ENCODE assay signal across 40 cellular contexts in the genomic region with DNA sequence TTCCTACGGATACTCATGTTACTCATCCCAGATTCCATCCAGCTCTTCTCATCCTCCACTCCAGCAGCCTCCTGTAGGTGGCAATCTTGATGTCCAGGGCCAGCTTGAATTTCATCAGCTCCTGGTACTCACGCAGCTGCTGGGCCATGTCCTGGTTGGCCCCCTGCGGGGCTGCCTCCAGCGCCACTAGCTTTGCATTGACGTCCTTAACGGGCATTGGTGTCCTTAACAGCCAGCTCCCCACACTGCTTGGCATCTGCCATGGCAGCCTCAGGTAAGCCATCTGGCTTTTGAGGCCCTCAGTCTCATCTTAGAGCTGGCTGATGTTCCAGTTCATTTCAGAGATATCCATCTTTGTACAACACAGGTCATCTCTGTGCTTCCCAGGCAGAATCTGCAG.
"Had no signal": no experiment of that assay in that cellular context is flagged by ENCODE, and none has a peak within 500 bp of the region (broad histone marks: within the 10 kb centered on the region; RNA-seq: fewer than 3 reads in every experiment).

No MANE protein-coding gene starts in this region.

- H3K27ac Mint-ChIP-seq: activated B cell treated with CpG ODN at 0.5 μM for 24 hours; activated CD4-positive, alpha-beta memory T cell treated with anti-CD3 and anti-CD28 coated beads, Interleukin-2, amount 10 ng/mL, durations not matched to agents 7 days and 5 days; activated CD8-positive, alpha-beta memory T cell treated with anti-CD3 and anti-CD28 coated beads, Interleukin-2, amount 10 ng/mL, durations not matched to agents 7 days and 5 days; activated naive CD4-positive, alpha-beta T cell treated with anti-CD3 and anti-CD28 coated beads, Interleukin-2, amount 50 U/mL, for 24 hours; activated naive CD8-positive, alpha-beta T cell treated with anti-CD3 and anti-CD28 coated beads, Interleukin-2, amount 10 ng/mL, durations not matched to agents 7 days and 5 days had no signal

- H3K27ac ChIP-seq: ascending aorta, cardiac muscle cell, Peyer's patch, VCaP had no signal

- DNase-seq: activated B cell treated with CpG ODN at 0.5 μM for 24 hours; activated CD4-positive, alpha-beta memory T cell treated with anti-CD3 and anti-CD28 coated beads, Interleukin-2, amount 10 ng/mL, durations not matched to agents 7 days and 5 days; activated CD4-positive, alpha-beta T cell treated with anti-CD3 and anti-CD28 coated beads for 4 hours; activated CD4-positive, CD25-positive, alpha-beta regulatory T cell treated with anti-CD3 and anti-CD28 coated beads, Interleukin-2, amount 50 U/mL, for 72 hours; activated CD8-positive, alpha-beta memory T cell treated with anti-CD3 and anti-CD28 coated beads for 24 hours; activated CD8-positive, alpha-beta memory T cell treated with anti-CD3 and anti-CD28 coated beads, Interleukin-2, amount 10 ng/mL, durations not matched to agents 7 days and 5 days; activated CD8-positive, alpha-beta memory T cell treated with anti-CD3 and anti-CD28 coated beads, Interleukin-2, amount 50 U/mL, for 48 hours; activated effector memory CD4-positive, alpha-beta T cell treated with Interleukin-2 at 50 U/mL for 16 hours; activated naive CD4-positive, alpha-beta T cell treated with Interleukin-2 at 50 U/mL for 16 hours; activated naive CD8-positive, alpha-beta T cell treated with anti-CD3 and anti-CD28 coated beads, Interleukin-2, amount 10 ng/mL, durations not matched to agents 7 days and 5 days; activated T-cell treated with anti-CD3 and anti-CD28 coated beads, Interleukin-2, amount 50 U/mL, for 48 hours; amygdala; Karpas-422; KBM-7; NCI-H1048; NCI-H1105 treated with DMSO at 0.1 percent for 48 hours; NCI-H1436; NCI-H187; NCI-H2029 treated with DMSO at 0.1 percent for 48 hours; NCI-H2107; NCI-H2171; NCI-H2227 treated with DMSO at 0.1 percent for 48 hours; NCI-H446 treated with DMSO at 0.1 percent for 48 hours; NCI-H524; NCI-H69; NCI-H82; NK-92 treated with Interleukin-12 subunit alpha and Interleukin-12 subunit beta, amount 100 ng/mL, for 24 hours; PC-3; Peyer's patch; RPMI8226; SHP77 treated with DMSO at 0.1 percent for 48 hours; SW 1271; T-helper 1 cell; T-helper 2 cell; T-helper 9 cell had no signal

- H3K4me1 Mint-ChIP-seq: activated B cell treated with CpG ODN at 0.5 μM for 24 hours; activated CD4-positive, alpha-beta memory T cell treated with anti-CD3 and anti-CD28 coated beads, Interleukin-2, amount 10 ng/mL, durations not matched to agents 7 days and 5 days; activated CD8-positive, alpha-beta memory T cell treated with anti-CD3 and anti-CD28 coated beads, Interleukin-2, amount 10 ng/mL, durations not matched to agents 7 days and 5 days; activated naive CD4-positive, alpha-beta T cell treated with anti-CD3 and anti-CD28 coated beads, Interleukin-2, amount 50 U/mL, for 24 hours; activated naive CD8-positive, alpha-beta T cell treated with anti-CD3 and anti-CD28 coated beads, Interleukin-2, amount 10 ng/mL, durations not matched to agents 7 days and 5 days; central memory CD8-positive, alpha-beta T cell had no signal

- H3K27me3 ChIP-seq: ascending aorta, cardiac muscle cell, Peyer's patch had no signal

- H3K4me1 ChIP-seq: ascending aorta, Peyer's patch had no signal

- ATAC-seq: activated CD8-positive, alpha-beta memory T cell treated with anti-CD3 and anti-CD28 coated beads, Interleukin-2, amount 10 ng/mL, durations not matched to agents 7 days and 5 days; PC-3 had no signal

- H3K9me3 ChIP-seq: ascending aorta, Peyer's patch had no signal

- H3K36me3 ChIP-seq: ascending aorta, cardiac muscle cell, Peyer's patch had no signal

- H3K9me3 Mint-ChIP-seq: activated B cell treated with CpG ODN at 0.5 μM for 24 hours; activated CD4-positive, alpha-beta memory T cell treated with anti-CD3 and anti-CD28 coated beads, Interleukin-2, amount 10 ng/mL, durations not matched to agents 7 days and 5 days; activated naive CD4-positive, alpha-beta T cell treated with anti-CD3 and anti-CD28 coated beads, Interleukin-2, amount 50 U/mL, for 24 hours; activated naive CD8-positive, alpha-beta T cell treated with anti-CD3 and anti-CD28 coated beads, Interleukin-2, amount 10 ng/mL, durations not matched to agents 7 days and 5 days had no signal

- H3K27me3 Mint-ChIP-seq: activated B cell treated with CpG ODN at 0.5 μM for 24 hours; activated CD4-positive, alpha-beta memory T cell treated with anti-CD3 and anti-CD28 coated beads, Interleukin-2, amount 10 ng/mL, durations not matched to agents 7 days and 5 days; activated CD8-positive, alpha-beta memory T cell treated with anti-CD3 and anti-CD28 coated beads, Interleukin-2, amount 10 ng/mL, durations not matched to agents 7 days and 5 days; activated naive CD4-positive, alpha-beta T cell treated with anti-CD3 and anti-CD28 coated beads, Interleukin-2, amount 50 U/mL, for 24 hours; activated naive CD8-positive, alpha-beta T cell treated with anti-CD3 and anti-CD28 coated beads, Interleukin-2, amount 10 ng/mL, durations not matched to agents 7 days and 5 days; central memory CD8-positive, alpha-beta T cell had no signal

- H3K4me3 Mint-ChIP-seq: activated B cell treated with CpG ODN at 0.5 μM for 24 hours; activated CD4-positive, alpha-beta memory T cell treated with anti-CD3 and anti-CD28 coated beads, Interleukin-2, amount 10 ng/mL, durations not matched to agents 7 days and 5 days; activated CD8-positive, alpha-beta memory T cell treated with anti-CD3 and anti-CD28 coated beads, Interleukin-2, amount 10 ng/mL, durations not matched to agents 7 days and 5 days; activated naive CD4-positive, alpha-beta T cell treated with anti-CD3 and anti-CD28 coated beads, Interleukin-2, amount 50 U/mL, for 24 hours; activated naive CD8-positive, alpha-beta T cell treated with anti-CD3 and anti-CD28 coated beads, Interleukin-2, amount 10 ng/mL, durations not matched to agents 7 days and 5 days; central memory CD8-positive, alpha-beta T cell had no signal

- H3K4me3 ChIP-seq: ascending aorta, cardiac muscle cell, Peyer's patch had no signal

- H3K36me3 Mint-ChIP-seq: activated CD8-positive, alpha-beta memory T cell treated with anti-CD3 and anti-CD28 coated beads, Interleukin-2, amount 10 ng/mL, durations not matched to agents 7 days and 5 days; activated naive CD4-positive, alpha-beta T cell treated with anti-CD3 and anti-CD28 coated beads, Interleukin-2, amount 50 U/mL, for 24 hours; activated naive CD8-positive, alpha-beta T cell treated with anti-CD3 and anti-CD28 coated beads, Interleukin-2, amount 10 ng/mL, durations not matched to agents 7 days and 5 days had no signal
